ENCODE assay signal across 35 cellular contexts in the genomic region with DNA sequence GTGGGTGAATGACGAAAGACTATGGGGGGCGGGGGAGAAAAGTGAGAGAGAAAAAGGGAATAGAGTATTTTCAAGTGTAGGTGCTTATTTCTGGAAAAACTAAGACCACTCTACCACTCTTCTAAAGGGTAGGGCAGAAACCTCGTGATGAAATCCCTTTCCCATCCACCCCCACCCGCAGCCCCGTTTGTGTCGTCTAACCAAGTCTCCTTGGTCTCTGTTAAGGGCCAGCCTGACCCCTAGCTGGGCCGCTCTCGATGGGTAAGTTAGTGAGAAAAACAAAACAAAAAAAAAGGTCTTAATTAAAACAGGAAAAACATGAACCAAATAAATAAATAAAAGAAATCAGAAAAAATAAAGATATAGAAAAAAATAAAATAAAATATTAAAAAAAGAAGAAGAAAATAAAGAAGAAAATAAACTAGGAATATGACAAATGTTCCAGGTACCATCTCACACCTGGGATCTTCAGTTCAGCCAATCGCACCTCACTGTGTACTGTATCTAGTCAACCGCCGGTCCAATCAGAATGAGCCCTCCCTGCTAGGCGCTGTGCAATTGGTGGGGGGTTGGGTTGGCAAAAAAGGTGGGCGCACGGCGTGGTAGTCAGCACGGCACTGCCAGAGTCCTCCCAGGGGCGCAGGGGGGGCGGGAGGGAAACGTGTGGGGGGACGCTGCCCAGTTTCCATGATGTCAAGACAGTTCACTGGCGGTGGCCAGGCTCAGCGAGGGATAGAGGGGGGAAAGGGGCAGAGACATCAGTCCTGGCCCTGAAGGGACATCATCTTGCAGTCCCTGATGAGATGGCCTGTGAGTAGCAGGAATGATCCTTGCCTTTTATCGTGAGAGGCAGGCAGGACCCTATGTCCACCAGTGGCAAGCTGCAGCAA. TPM values are rescaled to one million over a fixed set of nuclear protein-coding genes. Genes with fewer than 3 reads are reported as not detected.
DNase-seq lines count a peak whose midpoint lies in the region; FAIRE-seq and TF ChIP-seq lines count a peak whose summit lies in the region.
"Had no signal": no experiment of that assay in that cellular context is flagged by ENCODE, and none has a peak within 500 bp of the region (broad histone marks: within the 10 kb centered on the region; RNA-seq: fewer than 3 reads in every experiment).

No MANE protein-coding gene starts in this region.

- H4K20me1 ChIP-seq in BLaER1 treated with 17β-estradiol and CSF1 and Interleukin-3, amounts not matched to agents 10 nM and 100 nM, result peaks cover 66 to 82% (median 73%) of the 10 kb centered on the region in 11 experiments
- H4K20me1 ChIP-seq in astrocyte (ENCODE audit: insufficient read depth, low read length), result peaks cover 87% of the 10 kb centered on the region
- peaks cover 87% of the 10 kb centered on the region for H4K20me1 ChIP-seq in neural progenitor cell (ENCODE audit: low read depth)

- no peak overlapping the region for H2BK12ac ChIP-seq in neuronal stem cell (ENCODE audit: low read length)

- no peak overlapping the region for H3K14ac ChIP-seq in neuronal stem cell (ENCODE audit: low read length)

- peak overlapping the region; percentile 62 for H3K27ac Mint-ChIP-seq in astrocyte (ENCODE audit: unreplicated experiment)
- H3K27ac Mint-ChIP-seq in neural progenitor cell, result no peak overlapping the region
- H3K27ac Mint-ChIP-seq: activated naive CD8-positive, alpha-beta T cell treated with anti-CD3 and anti-CD28 coated beads for 36 hours; CD4-positive, alpha-beta T cell; dendritic cell treated with granulocyte-macrophage colony-stimulating factor and Interleukin-4, amounts not matched to agents 40 ng/mL and 50 ng/mL, for 4 days; GM23338 had no signal

- peaks cover 67 to 80% (median 73%) of the 10 kb centered on the region in 11 experiments for H3K36me3 ChIP-seq in BLaER1 treated with 17β-estradiol and CSF1 and Interleukin-3, amounts not matched to agents 10 nM and 100 nM
- peaks cover 58% of the 10 kb centered on the region for H3K36me3 ChIP-seq in astrocyte (ENCODE audit: insufficient read depth, low read length)
- H3K36me3 ChIP-seq in neural progenitor cell, result peaks cover 39% of the 10 kb centered on the region
- peaks cover 61 to 77% of the 10 kb centered on the region in 2 donors for H3K36me3 ChIP-seq in neuronal stem cell (replicated peaks in 1 of 2; ENCODE audit: control insufficient read depth in 2 of 2, insufficient read depth in 2 of 2, low read length in 2 of 2)

- H3K4me3 Mint-ChIP-seq in astrocyte (ENCODE audit: unreplicated experiment), result no peak overlapping the region
- no peak overlapping the region for H3K4me3 Mint-ChIP-seq in neural progenitor cell
- H3K4me3 Mint-ChIP-seq: activated naive CD8-positive, alpha-beta T cell treated with anti-CD3 and anti-CD28 coated beads for 36 hours; CD4-positive, alpha-beta T cell; dendritic cell treated with granulocyte-macrophage colony-stimulating factor and Interleukin-4, amounts not matched to agents 40 ng/mL and 50 ng/mL, for 4 days; GM23338; type B pancreatic cell had no signal

- H3K4me2 ChIP-seq in BLaER1 treated with 17β-estradiol and CSF1 and Interleukin-3, amounts not matched to agents 10 nM and 100 nM, result peak overlapping the region in 3 of 11 experiments; percentile 89 to 95 (median 93); a peak in 4 of 22 replicates
- H3K4me2 ChIP-seq in astrocyte (ENCODE audit: low read length) (peak overlapping the region; percentile 97), neural progenitor cell (peak overlapping the region; percentile 85), neuronal stem cell (ENCODE audit: insufficient read depth, low read length, poor library complexity, severe bottlenecking) (no peak overlapping the region)
- H3K4me2 ChIP-seq: GM23338 had no signal

- H3K79me1 ChIP-seq in neuronal stem cell (ENCODE audit: low read depth, low read length), result peaks cover 8% of the 10 kb centered on the region

- peaks cover 49% of the 10 kb centered on the region for H3K4me1 Mint-ChIP-seq in astrocyte (ENCODE audit: low read depth, unreplicated experiment)
- H3K4me1 Mint-ChIP-seq in neural progenitor cell, result peaks cover 36% of the 10 kb centered on the region

- H2BK15ac ChIP-seq in neuronal stem cell (ENCODE audit: low read length), result no peak overlapping the region

- H2AFZ ChIP-seq in astrocyte (ENCODE audit: low read depth, low read length), result no peak overlapping the region
- H2AFZ ChIP-seq in neural progenitor cell (replicated peaks), result no peak overlapping the region
- no peak overlapping the region for H2AFZ ChIP-seq in neuronal stem cell (ENCODE audit: low read length)
- H2AFZ ChIP-seq: GM23338 had no signal

- H3K79me2 ChIP-seq in astrocyte (ENCODE audit: insufficient read depth, low read length), result peaks cover 80% of the 10 kb centered on the region
- H3K79me2 ChIP-seq in neural progenitor cell (ENCODE audit: low read depth), result peaks cover 92% of the 10 kb centered on the region

- no peak overlapping the region for H3K4me3 ChIP-seq in BLaER1 treated with 17β-estradiol and CSF1 and Interleukin-3, amounts not matched to agents 10 nM and 100 nM
- H3K4me3 ChIP-seq in astrocyte (ENCODE audit: insufficient read depth, low read depth, low read length) (no peak overlapping the region), neural progenitor cell (no peak overlapping the region), neuronal stem cell (ENCODE audit: low read length in 2 of 2) (no peak overlapping the region)
- H3K4me3 ChIP-seq: ascending aorta, gastroesophageal sphincter, GM23338, ovary, spleen had no signal

- no peak overlapping the region for H3K18ac ChIP-seq in neuronal stem cell (ENCODE audit: low read length)

- no peaks in the 10 kb centered on the region for H3K27me3 ChIP-seq in BLaER1 treated with 17β-estradiol and CSF1 and Interleukin-3, amounts not matched to agents 10 nM and 100 nM
- H3K27me3 ChIP-seq in astrocyte (ENCODE audit: insufficient read depth, low read length) (no peaks in the 10 kb centered on the region), neural progenitor cell (no peaks in the 10 kb centered on the region), neuronal stem cell (ENCODE audit: control insufficient read depth in 3 of 3, insufficient read depth in 3 of 3, low read depth in 1 of 3, low read length in 3 of 3) (no peaks in the 10 kb centered on the region)
- H3K27me3 ChIP-seq: ascending aorta, gastroesophageal sphincter, ovary, spleen had no signal

- no peak for FAIRE-seq in astrocyte (lab: Jason Lieb, UNC)
- FAIRE-seq: endometrium, GM12892 had no signal

- no peak overlapping the region for H3K27ac ChIP-seq in BLaER1 treated with 17β-estradiol and CSF1 and Interleukin-3, amounts not matched to agents 10 nM and 100 nM
- H3K27ac ChIP-seq in astrocyte (ENCODE audit: low read depth, low read length) (no peak overlapping the region), neural progenitor cell (peak overlapping the region; percentile 5), neuronal stem cell (replicated peaks; ENCODE audit: low read length) (no peak overlapping the region)
- H3K27ac ChIP-seq: ascending aorta, ovary had no signal

- H3K27me3 Mint-ChIP-seq in astrocyte (ENCODE audit: low read depth, unreplicated experiment) (no peaks in the 10 kb centered on the region), neural progenitor cell (ENCODE audit: insufficient read depth, low read depth) (peaks cover 10% of the 10 kb centered on the region)
- H3K27me3 Mint-ChIP-seq: activated naive CD8-positive, alpha-beta T cell treated with anti-CD3 and anti-CD28 coated beads for 36 hours; CD4-positive, alpha-beta T cell; dendritic cell treated with granulocyte-macrophage colony-stimulating factor and Interleukin-4, amounts not matched to agents 40 ng/mL and 50 ng/mL, for 4 days; IgD-negative memory B cell; naive B cell; type B pancreatic cell had no signal

- no peak overlapping the region for H2AK5ac ChIP-seq in neuronal stem cell (ENCODE audit: low read depth, low read length)

- no peak overlapping the region for H4K8ac ChIP-seq in neuronal stem cell (ENCODE audit: low read depth, low read length)

- DNase-seq in GM20000 (ENCODE audit: low spot score) (peak; percentile 9), astrocyte (ENCODE audit: low read depth) (no peak), neural progenitor cell (ENCODE audit: low spot score) (no peak), neuronal stem cell (ENCODE audit: low spot score) (no peak), DMS79 (lab: John Stamatoyannopoulos, UW) (no peak), NCI-H510A treated with DMSO at 0.1 percent for 48 hours (lab: John Stamatoyannopoulos, UW) (no peak)
- DNase-seq: activated CD4-positive, alpha-beta T cell treated with anti-CD3 and anti-CD28 coated beads, Interleukin-2, amount 50 U/mL, for 4 hours; activated naive CD8-positive, alpha-beta T cell treated with anti-CD3 and anti-CD28 coated beads for 36 hours; caudate nucleus; CD4-positive, alpha-beta T cell; EL; hippocampal formation; naive B cell; NCI-H1694; retina; Right ventricle myocardium superior; spleen; stimulated activated CD4-positive, alpha-beta T cell treated with anti-CD3 and anti-CD28 coated beads, Interleukin-2, amount 100 ng/mL, for 48 hours; T-helper 9 cell had no signal

- H3F3A ChIP-seq in neural progenitor cell (ENCODE audit: low read depth), result peaks cover 91% of the 10 kb centered on the region

- H3K9me3 ChIP-seq in BLaER1 treated with 17β-estradiol and CSF1 and Interleukin-3, amounts not matched to agents 10 nM and 100 nM (replicated peaks in 1 of 11), result no peaks in the 10 kb centered on the region
- H3K9me3 ChIP-seq in astrocyte (ENCODE audit: insufficient read depth, low read depth, low read length), result no peaks in the 10 kb centered on the region
- H3K9me3 ChIP-seq in neural progenitor cell (ENCODE audit: low read depth), result no peaks in the 10 kb centered on the region
- H3K9me3 ChIP-seq in neuronal stem cell (replicated peaks in 1 of 2; ENCODE audit: control insufficient read depth in 2 of 2, insufficient read depth in 1 of 2, low read depth in 1 of 2, low read length in 2 of 2), result no peaks in the 10 kb centered on the region
- H3K9me3 ChIP-seq: ascending aorta, gastroesophageal sphincter, ovary, spleen had no signal

- H3K36me3 Mint-ChIP-seq in astrocyte (ENCODE audit: low read depth, unreplicated experiment) (peaks cover 23% of the 10 kb centered on the region), neural progenitor cell (peaks cover 40% of the 10 kb centered on the region)

- no peak overlapping the region for H2BK120ac ChIP-seq in neuronal stem cell (ENCODE audit: low read depth, low read length)

- H3K4me1 ChIP-seq in BLaER1 treated with 17β-estradiol and CSF1 and Interleukin-3, amounts not matched to agents 10 nM and 100 nM, result peaks cover 29 to 48% (median 38%) of the 10 kb centered on the region in 10 experiments
- H3K4me1 ChIP-seq in astrocyte (ENCODE audit: insufficient read depth, low read length) (peaks cover 47% of the 10 kb centered on the region), neural progenitor cell (peaks cover 44% of the 10 kb centered on the region), neuronal stem cell (ENCODE audit: control insufficient read depth in 2 of 2, insufficient read depth in 1 of 2, low read depth in 1 of 2, low read length in 2 of 2) (peaks cover 21 to 23% of the 10 kb centered on the region in 2 donors)

- H3K9me3 Mint-ChIP-seq in astrocyte (ENCODE audit: unreplicated experiment) (no peaks in the 10 kb centered on the region), neural progenitor cell (no peaks in the 10 kb centered on the region)
- H3K9me3 Mint-ChIP-seq: activated naive CD8-positive, alpha-beta T cell treated with anti-CD3 and anti-CD28 coated beads for 36 hours; CD4-positive, alpha-beta T cell; dendritic cell treated with granulocyte-macrophage colony-stimulating factor and Interleukin-4, amounts not matched to agents 40 ng/mL and 50 ng/mL, for 4 days; GM23338; IgD-negative memory B cell; naive B cell; type B pancreatic cell had no signal

- H3K23ac ChIP-seq in neuronal stem cell (ENCODE audit: low read depth, low read length, poor library complexity), result no peak overlapping the region

- no peak for TF ChIP-seq CTCF in GM20000 (IDR thresholded peaks at IDR 0.05; ENCODE audit: extremely low read depth, missing control alignments)
- no peak for TF ChIP-seq CTCF in astrocyte (IDR thresholded peaks at IDR 0.05; ENCODE audit: insufficient read depth, low read depth, low read length)
- TF ChIP-seq CTCF in neural progenitor cell (IDR thresholded peaks at IDR 0.05), result no peak

- no CpG with 5 or more reads among the region's 23 CpGs for WGBS in neuronal stem cell (ENCODE audit: extremely low coverage in 2 of 2, insufficient read length in 2 of 2, insufficient replicate concordance in 1 of 2), 2 donors

- H3K4ac ChIP-seq in neuronal stem cell (ENCODE audit: low read length), result no peak overlapping the region

- H3K9ac ChIP-seq in BLaER1 treated with 17β-estradiol and CSF1 and Interleukin-3, amounts not matched to agents 10 nM and 100 nM, result peak overlapping the region in 10 of 11 experiments; percentile 0 to 54 (median 39); a peak in 10 of 22 replicates
- H3K9ac ChIP-seq in astrocyte (ENCODE audit: low read length), result peak overlapping the region; percentile 61
- no peak overlapping the region for H3K9ac ChIP-seq in neural progenitor cell
- no peak overlapping the region for H3K9ac ChIP-seq in neuronal stem cell (ENCODE audit: low read depth, low read length, poor library complexity)

- no peak overlapping the region for H2BK5ac ChIP-seq in neuronal stem cell (ENCODE audit: low read length)

- H4K91ac ChIP-seq in neuronal stem cell (ENCODE audit: low read depth, low read length, poor library complexity), result no peak overlapping the region

RNA-seq across cellular contexts. Expression of a gene that starts 9.8 kb away (rescaled TPM):
- total RNA-seq in astrocyte (17.4 and 22.2 TPM in 2 replicates), neural progenitor cell (ENCODE audit: low replicate concordance) (15.0 and 35.9 TPM in 2 replicates)
- polyA plus RNA-seq in neuronal stem cell (2013, experiment 1 of 2), result 21.1 TPM
- polyA plus RNA-seq in neuronal stem cell (2013, experiment 2 of 2), result 20.6 TPM

RNA-seq across cellular contexts. Expression of a gene that starts 25.1 kb away (rescaled TPM):
- not detected in 2 replicates for total RNA-seq in astrocyte
- total RNA-seq in neural progenitor cell (ENCODE audit: low replicate concordance), result not detected in 2 replicates
- polyA plus RNA-seq in neuronal stem cell (2013, experiment 1 of 2), result not detected
- polyA plus RNA-seq in neuronal stem cell (2013, experiment 2 of 2), result not detected
- total RNA-seq: activated naive CD8-positive, alpha-beta T cell treated with anti-CD3 and anti-CD28 coated beads for 36 hours; ascending aorta; left lobe of liver; mesenteric fat pad; NCI-H460; OCI-LY7; ovary; Right ventricle myocardium superior; spleen; subcutaneous adipose tissue had no signal
- polyA plus RNA-seq: fibroblast of lung, GM23338, IgD-negative memory B cell, ovary had no signal

RNA-seq across cellular contexts. Expression of a gene that starts 27.8 kb away (rescaled TPM):
- total RNA-seq in astrocyte (186 and 208 TPM in 2 replicates), neural progenitor cell (ENCODE audit: low replicate concordance) (184 and 215 TPM in 2 replicates)
- polyA plus RNA-seq in neuronal stem cell (2013, experiment 1 of 2), result 147 TPM
- 150 TPM for polyA plus RNA-seq in neuronal stem cell (2013, experiment 2 of 2)

RNA-seq across cellular contexts. Expression of a gene that starts 28.2 kb away (rescaled TPM):
- 79.5 and 83.9 TPM in 2 replicates for total RNA-seq in astrocyte
- total RNA-seq in neural progenitor cell (ENCODE audit: low replicate concordance), result 32.0 and 37.5 TPM in 2 replicates
- polyA plus RNA-seq in neuronal stem cell (2013, experiment 1 of 2), result 21.0 TPM
- polyA plus RNA-seq in neuronal stem cell (2013, experiment 2 of 2), result 18.3 TPM

RNA-seq across cellular contexts. Expression of a gene that starts 32.4 kb away (rescaled TPM):
- 232 and 239 TPM in 2 replicates for total RNA-seq in astrocyte
- total RNA-seq in neural progenitor cell (ENCODE audit: low replicate concordance), result 154 and 223 TPM in 2 replicates
- polyA plus RNA-seq in neuronal stem cell (2013, experiment 1 of 2), result 136 TPM
- 135 TPM for polyA plus RNA-seq in neuronal stem cell (2013, experiment 2 of 2)

Comparison
In these comparisons a context has a peak if more than half of its experiments do, and no peak if none do; other contexts are left out.
1. H3K9ac ChIP-seq: peak in BLaER1 treated with 17β-estradiol and CSF1 and Interleukin-3, amounts not matched to agents 10 nM and 100 nM (10 of 11) and astrocyte (single experiment); none in neural progenitor cell (single experiment) and neuronal stem cell (single experiment).